28 cellular contexts compared by ENCODE assay signal in genomic region chr2:84449711-84450110, GRCh38.
"Had no signal": no experiment of that assay in that cellular context is flagged by ENCODE, and none has a peak within 500 bp of the region (broad histone marks: within the 10 kb centered on the region; RNA-seq: fewer than 3 reads in every experiment).

No MANE protein-coding gene starts in this region.

- H3K9me3 ChIP-seq: adrenal gland, body of pancreas, breast epithelium, MG63, Peyer's patch, SJSA1 had no signal

- H3K9me3 Mint-ChIP-seq: activated CD4-positive, alpha-beta T cell treated with anti-CD3 and anti-CD28 coated beads, Interleukin-2, amount 10 ng/mL, durations not matched to agents 7 days and 5 days; activated naive CD4-positive, alpha-beta T cell treated with anti-CD3 and anti-CD28 coated beads, Interleukin-2, amount 50 U/mL, for 72 hours; activated T-cell treated with anti-CD3 and anti-CD28 coated beads, Interleukin-2, amount 50 U/mL, for 24 hours; activated T-helper 2 cell treated with anti-CD3 and anti-CD28 coated beads, Interferon-gamma antibody, Interleukin-2, Interleukin-4, amounts not matched to agents 10 μg/mL and 5 μg/mL and 100 μg/mL, durations not matched to agents 14 hours and 24 hours and 36 hours; T-helper 2 cell treated with Interferon-gamma antibody and Interleukin-4, amounts not matched to agents 5 μg/mL and 100 μg/mL, for 36 hours had no signal

- H3K4me3 ChIP-seq: adrenal gland, body of pancreas, breast epithelium, K562, MG63, Peyer's patch, SJSA1 had no signal

- H3K36me3 ChIP-seq: breast epithelium had no signal

- H3K27me3 Mint-ChIP-seq: activated CD4-positive, alpha-beta T cell treated with anti-CD3 and anti-CD28 coated beads for 36 hours; activated CD4-positive, alpha-beta T cell treated with anti-CD3 and anti-CD28 coated beads, Interleukin-2, amount 10 ng/mL, durations not matched to agents 7 days and 5 days; activated T-cell treated with anti-CD3 and anti-CD28 coated beads, Interleukin-2, amount 50 U/mL, for 24 hours had no signal

- H3K4me1 Mint-ChIP-seq: WTC11 had no signal

- H3K27ac Mint-ChIP-seq: activated CD4-positive, alpha-beta T cell treated with anti-CD3 and anti-CD28 coated beads for 36 hours; activated CD4-positive, alpha-beta T cell treated with anti-CD3 and anti-CD28 coated beads, Interleukin-2, amount 10 ng/mL, durations not matched to agents 7 days and 5 days; activated CD8-positive, alpha-beta T cell treated with anti-CD3 and anti-CD28 coated beads, Interleukin-2, amount 10 ng/mL, durations not matched to agents 7 days and 5 days; activated naive CD4-positive, alpha-beta T cell treated with anti-CD3 and anti-CD28 coated beads, Interleukin-2, amount 50 U/mL, for 72 hours; activated T-cell treated with anti-CD3 and anti-CD28 coated beads, Interleukin-2, amount 50 U/mL, for 24 hours; activated T-helper 2 cell treated with anti-CD3 and anti-CD28 coated beads, Interferon-gamma antibody, Interleukin-2, Interleukin-4, amounts not matched to agents 10 μg/mL and 5 μg/mL and 100 μg/mL, durations not matched to agents 14 hours and 24 hours and 36 hours; T-helper 2 cell treated with Interferon-gamma antibody and Interleukin-4, amounts not matched to agents 5 μg/mL and 100 μg/mL, for 36 hours; WTC11 had no signal

- H3K4me3 Mint-ChIP-seq: activated CD4-positive, alpha-beta T cell treated with anti-CD3 and anti-CD28 coated beads for 36 hours; activated CD4-positive, alpha-beta T cell treated with anti-CD3 and anti-CD28 coated beads, Interleukin-2, amount 10 ng/mL, durations not matched to agents 7 days and 5 days; activated CD8-positive, alpha-beta T cell treated with anti-CD3 and anti-CD28 coated beads, Interleukin-2, amount 10 ng/mL, durations not matched to agents 7 days and 5 days; activated T-cell treated with anti-CD3 and anti-CD28 coated beads, Interleukin-2, amount 50 U/mL, for 24 hours; T-helper 2 cell treated with Interferon-gamma antibody and Interleukin-4, amounts not matched to agents 5 μg/mL and 100 μg/mL, for 36 hours; WTC11 had no signal

- ATAC-seq: activated CD4-positive, alpha-beta T cell treated with anti-CD3 and anti-CD28 coated beads for 36 hours; activated CD4-positive, CD25-positive, alpha-beta regulatory T cell treated with anti-CD3 and anti-CD28 coated beads, Interleukin-2, amount 50 U/mL, for 24 hours; activated CD8-positive, alpha-beta T cell treated with anti-CD3 and anti-CD28 coated beads, Interleukin-2, amount 10 ng/mL, durations not matched to agents 7 days and 5 days; activated naive CD4-positive, alpha-beta T cell treated with anti-CD3 and anti-CD28 coated beads, Interleukin-2, amount 50 U/mL, for 72 hours; PC-3; WTC11 had no signal

- H3K4me1 ChIP-seq: breast epithelium, SJSA1 had no signal

- H3K27me3 ChIP-seq: adrenal gland, body of pancreas, breast epithelium, MG63, Peyer's patch, SJSA1 had no signal

- H3K27ac ChIP-seq: adrenal gland, breast epithelium, Peyer's patch, SJSA1 had no signal

- DNase-seq: activated CD4-positive, alpha-beta T cell treated with anti-CD3 and anti-CD28 coated beads for 36 hours; activated CD4-positive, alpha-beta T cell treated with anti-CD3 and anti-CD28 coated beads, Interleukin-2, amount 10 ng/mL, durations not matched to agents 7 days and 5 days; activated CD4-positive, alpha-beta T cell treated with anti-CD3 and anti-CD28 coated beads, Interleukin-2, amount 50 U/mL, for 48 hours; activated CD8-positive, alpha-beta T cell treated with anti-CD3 and anti-CD28 coated beads, Interleukin-2, amount 10 ng/mL, durations not matched to agents 7 days and 5 days; activated gamma-delta T cell; activated naive CD4-positive, alpha-beta T cell treated with Interleukin-2 at 50 U/mL for 16 hours; activated T-cell treated with anti-CD3 and anti-CD28 coated beads, Interleukin-2, amount 50 U/mL, for 24 hours; adrenal gland; body of pancreas; MG63; NCI-H1048; NCI-H1436 treated with DMSO at 0.1 percent for 48 hours; NCI-H1694 treated with DMSO at 0.1 percent for 48 hours; NCI-H2029; NCI-H345; NCI-H524 treated with DMSO at 0.1 percent for 48 hours; PC-3; Peyer's patch; RPMI8226; SHP77 treated with DMSO at 0.1 percent for 48 hours had no signal
